Comparison of ENCODE assay signal across 9 cellular contexts in genomic region chr12:49959570-49960473, GRCh38. TPM values are rescaled to one million over a fixed set of nuclear protein-coding genes. Genes with fewer than 3 reads are reported as not detected.
DNase-seq lines count a peak whose midpoint lies in the region; ATAC-seq and TF ChIP-seq lines count a peak whose summit lies in the region.
"Had no signal": no experiment of that assay in that cellular context is flagged by ENCODE, and none has a peak within 500 bp of the region (broad histone marks: within the 10 kb centered on the region; RNA-seq: fewer than 3 reads in every experiment).

No MANE protein-coding gene starts in this region.

- peaks cover 16% of the 10 kb centered on the region for H3K27me3 ChIP-seq in HAP-1 (ENCODE audit: low read depth)
- H3K27me3 ChIP-seq in lower lobe of right lung (ENCODE audit: low read depth), result peaks cover 70% of the 10 kb centered on the region

- peaks cover 11% of the 10 kb centered on the region for H3K4me1 Mint-ChIP-seq in activated naive CD8-positive, alpha-beta T cell (ENCODE audit: low read depth)

- in situ Hi-C loops in ACHN (cut with HindIII; ENCODE audit: low pct_ligation_motif_present, low pct_unique_long_range_greater_than_20kb, low sequenced_read_pairs), result loop anchor here (25.0 kb wide), 1 partner anchor 102 kb away; the partner anchor contains the start of gene ASIC1
- in situ Hi-C loops in HAP-1 (cut with MboI; ENCODE audit: low sequenced_read_pairs), result no loop called here

- H3K4me3 Mint-ChIP-seq in activated naive CD8-positive, alpha-beta T cell, result peak overlapping the region; percentile 67

- peaks cover 27% of the 10 kb centered on the region for H3K27me3 Mint-ChIP-seq in activated naive CD8-positive, alpha-beta T cell

- H3K36me3 ChIP-seq in HAP-1 (replicated peaks), result no peaks in the 10 kb centered on the region
- H3K36me3 ChIP-seq in lower lobe of right lung, result no peaks in the 10 kb centered on the region
- H3K36me3 ChIP-seq: heart right ventricle had no signal

- ATAC-seq in lower lobe of right lung (peak; percentile 75 to 79), HG03025 (IDR thresholded peaks at IDR 0.05; ENCODE audit: low FRiP score, unreplicated experiment) (no peak), HG02973 (IDR thresholded peaks at IDR 0.05; ENCODE audit: unreplicated experiment) (no peak)

- intact Hi-C loops in lower lobe of right lung (cut with DNase I), result no loop called here

- H3K9me3 Mint-ChIP-seq in activated naive CD8-positive, alpha-beta T cell (ENCODE audit: low read depth), result no peaks in the 10 kb centered on the region

- H3K9me3 ChIP-seq in HAP-1, result no peaks in the 10 kb centered on the region
- no peaks in the 10 kb centered on the region for H3K9me3 ChIP-seq in lower lobe of right lung
- H3K9me3 ChIP-seq: heart right ventricle had no signal

- peaks cover 3% of the 10 kb centered on the region for H3K36me3 Mint-ChIP-seq in activated naive CD8-positive, alpha-beta T cell

- H3K4me3 ChIP-seq in HAP-1 (no peak overlapping the region), lower lobe of right lung (no peak overlapping the region)
- H3K4me3 ChIP-seq: heart right ventricle had no signal

- TF ChIP-seq CTCF in lower lobe of right lung (IDR thresholded peaks at IDR 0.05), result no peak

- H3K4me1 ChIP-seq in HAP-1 (no peaks in the 10 kb centered on the region), lower lobe of right lung (peaks cover 20% of the 10 kb centered on the region)

- H3K27ac Mint-ChIP-seq in activated naive CD8-positive, alpha-beta T cell, result no peak overlapping the region

- peak overlapping the region; percentile 24 for H3K27ac ChIP-seq in lower lobe of right lung
- H3K27ac ChIP-seq: heart right ventricle had no signal

- DNase-seq in ACHN (peak; percentile 39), HAP-1 (ENCODE audit: low spot score in 2 of 2) (peak; percentile 25 to 52), lower lobe of right lung (peak; percentile 84)
- DNase-seq in stimulated activated CD4-positive, alpha-beta T cell treated with anti-CD3 and anti-CD28 coated beads, Interleukin-1b, Interleukin-23, amount 100 ng/mL, for 48 hours, result no peak
- DNase-seq in activated CD4-positive, alpha-beta T cell treated with anti-CD3 and anti-CD28 coated beads, Interleukin-2, amount 50 U/mL, for 1 hour, result no peak
- DNase-seq: heart right ventricle had no signal

RNA-seq across cellular contexts. Expression of gene AQP5, which starts 1.9 kb away (rescaled TPM):
- total RNA-seq in lower lobe of right lung, result 6.4 TPM

RNA-seq across cellular contexts. Expression of gene AQP2, which starts 9.3 kb away (rescaled TPM):
- total RNA-seq in lower lobe of right lung, result not detected
- total RNA-seq: heart right ventricle had no signal

RNA-seq across cellular contexts. Expression of gene AQP6, which starts 12.9 kb away (rescaled TPM):
- total RNA-seq in lower lobe of right lung, result 0.09 TPM
- total RNA-seq: heart right ventricle had no signal

RNA-seq across cellular contexts. Expression of gene FAIM2, which starts 56.1 kb away (rescaled TPM):
- 2.9 TPM for total RNA-seq in lower lobe of right lung

Comparison
In these comparisons a context has a peak if more than half of its experiments do, and no peak if none do; other contexts are left out.
1. DNase-seq: peak in ACHN (single experiment), HAP-1 (2 of 2) and lower lobe of right lung (single experiment); none in stimulated activated CD4-positive, alpha-beta T cell treated with anti-CD3 and anti-CD28 coated beads, Interleukin-1b, Interleukin-23, amount 100 ng/mL, for 48 hours (single experiment) and activated CD4-positive, alpha-beta T cell treated with anti-CD3 and anti-CD28 coated beads, Interleukin-2, amount 50 U/mL, for 1 hour (single experiment).
2. ATAC-seq: peak in lower lobe of right lung (2 of 2); none in HG03025 (single experiment) and HG02973 (single experiment).